In genomic region chr20:19885981-19886665, GRCh38 we compare ENCODE assay signal across 8 cellular contexts.
DNase-seq lines count a peak whose midpoint lies in the region; ATAC-seq and TF ChIP-seq lines count a peak whose summit lies in the region.

No MANE protein-coding gene starts in this region.

- in situ Hi-C loops in brain microvascular endothelial cell (cut with HindIII; ENCODE audit: low pct_ligation_motif_present, low sequenced_read_pairs) = no loop called here

- no peaks in the 10 kb centered on the region for H3K9me3 Mint-ChIP-seq in CD8-positive, alpha-beta T cell
- peaks cover 0 to 3% (median 0%) of the 10 kb centered on the region in 5 donors for H3K9me3 Mint-ChIP-seq in CD8-positive, alpha-beta memory T cell

- no peaks in the 10 kb centered on the region for H3K27me3 ChIP-seq in brain microvascular endothelial cell (replicated peaks)
- H3K27me3 ChIP-seq in CD8-positive, alpha-beta T cell (ENCODE audit: insufficient read depth, low read length) = no peaks in the 10 kb centered on the region
- no peaks in the 10 kb centered on the region for H3K27me3 ChIP-seq in CD8-positive, alpha-beta memory T cell (ENCODE audit: insufficient read depth, low read length, poor library complexity, severe bottlenecking)

- H3K4me1 ChIP-seq in CD8-positive, alpha-beta T cell (ENCODE audit: insufficient read depth, low read length) = no peaks in the 10 kb centered on the region
- no peaks in the 10 kb centered on the region for H3K4me1 ChIP-seq in CD8-positive, alpha-beta memory T cell (ENCODE audit: insufficient read depth, low read length)

- CTCF ChIA-PET in CD8-positive, alpha-beta T cell (lab: Charles Lee) = no interaction called here
- CTCF ChIA-PET in CD8-positive, alpha-beta memory T cell (lab: Charles Lee) = no interaction called here

- H3K4me3 ChIP-seq in brain microvascular endothelial cell (ENCODE audit: low read depth, low read length) = no peak overlapping the region
- H3K4me3 ChIP-seq in CD8-positive, alpha-beta T cell (ENCODE audit: low read depth, low read length) = no peak overlapping the region
- H3K4me3 ChIP-seq in CD8-positive, alpha-beta memory T cell (ENCODE audit: low read length) = no peak overlapping the region

- H3K36me3 ChIP-seq in brain microvascular endothelial cell (replicated peaks) = no peaks in the 10 kb centered on the region
- no peaks in the 10 kb centered on the region for H3K36me3 ChIP-seq in CD8-positive, alpha-beta T cell (ENCODE audit: insufficient read depth, low read length)
- no peaks in the 10 kb centered on the region for H3K36me3 ChIP-seq in CD8-positive, alpha-beta memory T cell (ENCODE audit: insufficient read depth, low read length)

- intact Hi-C loops in CD8-positive, alpha-beta T cell (cut with DNase I, micrococcal nuclease) = no loop called here

- no peak overlapping the region for H3K27ac ChIP-seq in brain microvascular endothelial cell
- H3K27ac ChIP-seq in CD8-positive, alpha-beta T cell (ENCODE audit: low read depth, low read length) = no peak overlapping the region
- no peak overlapping the region for H3K27ac ChIP-seq in CD8-positive, alpha-beta memory T cell (ENCODE audit: low read depth, low read length)

- no peaks in the 10 kb centered on the region for H3K4me1 Mint-ChIP-seq in CD8-positive, alpha-beta T cell (ENCODE audit: low read depth)
- no peaks in the 10 kb centered on the region for H3K4me1 Mint-ChIP-seq in CD8-positive, alpha-beta memory T cell

- H3K36me3 Mint-ChIP-seq in CD8-positive, alpha-beta T cell = no peaks in the 10 kb centered on the region
- no peaks in the 10 kb centered on the region for H3K36me3 Mint-ChIP-seq in CD8-positive, alpha-beta memory T cell

- DNase-seq in HT-29 (ENCODE audit: low spot score) (peak; percentile 86), brain microvascular endothelial cell (peak; percentile 16), left lobe of liver (ENCODE audit: low spot score) (peak; percentile 87), superior temporal gyrus (ENCODE audit: extremely low spot score) (peak; percentile 62), NCI-H2227 treated with DMSO at 0.1 percent for 48 hours (lab: John Stamatoyannopoulos, UW) (no peak)
- no peak for DNase-seq in CD8-positive, alpha-beta T cell
- DNase-seq in CD8-positive, alpha-beta memory T cell = no peak

- POLR2A ChIA-PET in CD8-positive, alpha-beta T cell (lab: Charles Lee) = interaction anchor here (0.6 kb wide), 1 partner anchor 19 kb away, joined by 4 read pairs; no protein-coding TSS in a partner anchor
- POLR2A ChIA-PET in CD8-positive, alpha-beta memory T cell (lab: Charles Lee) = no interaction called here

- H3K9me3 ChIP-seq in CD8-positive, alpha-beta T cell (ENCODE audit: low read length) = no peaks in the 10 kb centered on the region
- no peaks in the 10 kb centered on the region for H3K9me3 ChIP-seq in CD8-positive, alpha-beta memory T cell (ENCODE audit: low read length)

- peaks cover 16% of the 10 kb centered on the region for H3K27me3 Mint-ChIP-seq in CD8-positive, alpha-beta T cell (ENCODE audit: low read depth)
- H3K27me3 Mint-ChIP-seq in CD8-positive, alpha-beta memory T cell = peaks cover 3 to 11% of the 10 kb centered on the region in 2 donors

- H3K27ac Mint-ChIP-seq in CD8-positive, alpha-beta T cell = no peak overlapping the region
- H3K27ac Mint-ChIP-seq in CD8-positive, alpha-beta memory T cell = no peak overlapping the region

- H3K4me3 Mint-ChIP-seq in CD8-positive, alpha-beta T cell = no peak overlapping the region
- no peak overlapping the region for H3K4me3 Mint-ChIP-seq in CD8-positive, alpha-beta memory T cell

- no peak for TF ChIP-seq CTCF in brain microvascular endothelial cell (IDR thresholded peaks at IDR 0.05; ENCODE audit: low read depth, low read length, missing control alignments)
- TF ChIP-seq CTCF in CD8-positive, alpha-beta T cell (IDR thresholded peaks at IDR 0.05) = no peak

- ATAC-seq in left lobe of liver = peak; percentile 66
- ATAC-seq in HG03571 (IDR thresholded peaks at IDR 0.05; ENCODE audit: unreplicated experiment) = no peak
- ATAC-seq in CD8-positive, alpha-beta T cell = no peak

Comparison
In these comparisons a context has a peak if more than half of its experiments do, and no peak if none do; other contexts are left out.
1. DNase-seq: peak in HT-29 (single experiment), brain microvascular endothelial cell (single experiment), left lobe of liver (single experiment) and superior temporal gyrus (single experiment); none in CD8-positive, alpha-beta T cell (0 of 7), NCI-H2227 treated with DMSO at 0.1 percent for 48 hours (single experiment) and CD8-positive, alpha-beta memory T cell (0 of 5).